In the genomic region with DNA sequence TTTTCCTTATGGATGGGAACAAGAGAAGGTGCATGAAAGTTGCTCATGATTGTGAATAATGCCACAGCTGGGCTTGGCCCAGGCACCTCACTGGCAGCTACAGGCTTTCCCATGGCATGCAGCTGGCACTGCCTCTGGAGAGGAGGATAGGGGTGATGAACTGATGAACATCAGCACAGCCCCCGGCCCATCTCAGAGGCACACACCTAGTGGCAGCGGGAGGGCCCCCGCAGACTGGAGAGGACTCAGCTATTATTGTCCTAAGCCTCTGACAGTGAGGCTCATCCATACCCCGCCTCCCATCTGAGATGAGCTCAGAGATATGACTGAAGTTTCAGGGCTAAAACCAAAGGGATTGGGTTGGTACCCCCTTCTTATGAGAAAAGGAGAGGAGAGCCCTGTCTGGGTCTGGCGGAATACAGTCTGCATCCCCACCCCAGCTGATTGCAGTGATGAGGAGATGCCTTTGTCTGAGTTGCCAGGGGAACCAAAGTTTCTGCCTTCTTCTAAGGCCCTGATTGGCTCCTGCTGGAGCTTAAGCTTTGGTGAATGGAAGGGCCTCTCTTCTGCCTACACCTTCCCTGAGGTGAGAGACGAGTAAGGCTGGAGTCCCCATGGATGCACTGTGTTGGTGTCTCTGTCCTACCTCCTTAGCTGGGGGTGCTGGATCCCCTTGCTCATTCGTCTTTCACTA, we compare ENCODE assay signal across 22 cellular contexts. TPM values are rescaled to one million over a fixed set of nuclear protein-coding genes. Genes with fewer than 3 reads are reported as not detected.
DNase-seq lines count a peak whose midpoint lies in the region; ATAC-seq and TF ChIP-seq lines count a peak whose summit lies in the region.
"Had no signal": no experiment of that assay in that cellular context is flagged by ENCODE, and none has a peak within 500 bp of the region (broad histone marks: within the 10 kb centered on the region; RNA-seq: fewer than 3 reads in every experiment).

No MANE protein-coding gene starts in this region.

- H3K36me3 ChIP-seq in H7 (replicated peaks; ENCODE audit: control insufficient read depth, insufficient read depth, low read length) (no peaks in the 10 kb centered on the region), neuronal stem cell (replicated peaks in 1 of 2; ENCODE audit: control insufficient read depth in 2 of 2, insufficient read depth in 2 of 2, low read length in 2 of 2) (peaks cover 0 to 41% of the 10 kb centered on the region in 2 donors), OCI-LY7 (ENCODE audit: insufficient read depth, low read length) (no peaks in the 10 kb centered on the region)

- H3K9me3 ChIP-seq in neuronal stem cell (replicated peaks in 1 of 2; ENCODE audit: control insufficient read depth in 2 of 2, insufficient read depth in 1 of 2, low read depth in 1 of 2, low read length in 2 of 2) (peaks cover 0 to 2% of the 10 kb centered on the region in 2 donors), OCI-LY7 (ENCODE audit: low read length) (no peaks in the 10 kb centered on the region)

- POLR2A ChIA-PET in OCI-LY7 (lab: Charles Lee): interaction anchor here (0.6 to 1.4 kb wide), 3 partner anchors 16 to 65 kb away, joined by 3 read pairs; no protein-coding TSS in a partner anchor

- peak overlapping the region; percentile 44 for H2BK120ac ChIP-seq in neuronal stem cell (ENCODE audit: low read depth, low read length)

- intact Hi-C loops in OCI-LY7 (cut with micrococcal nuclease; ENCODE audit: unreplicated experiment): no loop called here

- peak overlapping the region; percentile 53 for H2AK5ac ChIP-seq in neuronal stem cell (ENCODE audit: low read depth, low read length)

- no peak for TF ChIP-seq CTCF in OCI-LY7 (conservative IDR thresholded peaks at IDR 0.05; ENCODE audit: low read length)

- no CpG with 5 or more reads among the region's 7 CpGs for WGBS in neuronal stem cell (ENCODE audit: extremely low coverage in 2 of 2, insufficient read length in 2 of 2, insufficient replicate concordance in 1 of 2), 2 donors

- H3K4me3 ChIP-seq in H7 (ENCODE audit: insufficient read depth, low read depth, low read length) (no peak overlapping the region), neuronal stem cell (ENCODE audit: low read length in 2 of 2) (no peak overlapping the region), OCI-LY7 (ENCODE audit: low read depth, low read length, poor library complexity, severe bottlenecking) (no peak overlapping the region)
- H3K4me3 ChIP-seq: GM12878, GM23248 had no signal

- no peak overlapping the region for H2BK5ac ChIP-seq in neuronal stem cell (ENCODE audit: low read length)

- H3K18ac ChIP-seq in neuronal stem cell (ENCODE audit: low read length): peak overlapping the region; percentile 74

- no peak for ATAC-seq in GM18517 (IDR thresholded peaks at IDR 0.05; ENCODE audit: unreplicated experiment)
- ATAC-seq: GM12878 had no signal

- H3K9me2 ChIP-seq in OCI-LY7 (ENCODE audit: insufficient read depth, low read length): no peaks in the 10 kb centered on the region

- H3K4me2 ChIP-seq in neuronal stem cell (ENCODE audit: insufficient read depth, low read length, poor library complexity, severe bottlenecking) (no peak overlapping the region), OCI-LY7 (ENCODE audit: low read length) (no peak overlapping the region)

- H3K14ac ChIP-seq in neuronal stem cell (ENCODE audit: low read length): no peak overlapping the region

- H3K27ac ChIP-seq in neuronal stem cell (replicated peaks; ENCODE audit: low read length) (no peak overlapping the region), OCI-LY7 (ENCODE audit: low read depth, low read length, poor library complexity, severe bottlenecking) (no peak overlapping the region)
- H3K27ac ChIP-seq: 22Rv1 had no signal

- H2AFZ ChIP-seq in neuronal stem cell (ENCODE audit: low read length) (no peak overlapping the region), OCI-LY7 (ENCODE audit: low read length) (no peak overlapping the region)
- H2AFZ ChIP-seq: GM23248 had no signal

- H3K79me2 ChIP-seq in OCI-LY7 (ENCODE audit: insufficient read depth, low read depth, low read length): no peaks in the 10 kb centered on the region

- no peaks in the 10 kb centered on the region for H3K79me1 ChIP-seq in neuronal stem cell (ENCODE audit: low read depth, low read length)

- no peaks in the 10 kb centered on the region for H4K20me1 ChIP-seq in OCI-LY7 (ENCODE audit: insufficient read depth, low read length)

- H4K8ac ChIP-seq in neuronal stem cell (ENCODE audit: low read depth, low read length): no peak overlapping the region

- H2BK15ac ChIP-seq in neuronal stem cell (ENCODE audit: low read length): no peak overlapping the region

- H3K9ac ChIP-seq in neuronal stem cell (ENCODE audit: low read depth, low read length, poor library complexity): no peak overlapping the region
- H3K9ac ChIP-seq: GM23248 had no signal

- H3K27me3 ChIP-seq in H7 (ENCODE audit: control insufficient read depth, insufficient read depth, low read length): no peaks in the 10 kb centered on the region
- no peaks in the 10 kb centered on the region for H3K27me3 ChIP-seq in neuronal stem cell (ENCODE audit: control insufficient read depth in 3 of 3, insufficient read depth in 3 of 3, low read depth in 1 of 3, low read length in 3 of 3)

- BruUV-seq in OCI-LY7 (replicated peaks; lab: Mats Ljungman, UMichigan): no TSS peak

- CTCF ChIA-PET in OCI-LY7 (lab: Charles Lee; ENCODE audit: unreplicated experiment): no interaction called here

- DNase-seq in DMS 273 (lab: John Stamatoyannopoulos, UW; ENCODE audit: unreplicated experiment): peak; percentile 33
- no peak for DNase-seq in DMS 273 treated with DMSO at 0.1 percent for 48 hours (lab: John Stamatoyannopoulos, UW)
- peak; percentile 70 for DNase-seq in H7
- peak; percentile 69 for DNase-seq in ecto neural progenitor cell (ENCODE audit: low spot score)
- peak; percentile 59 for DNase-seq in neuronal stem cell (ENCODE audit: low spot score)
- DNase-seq in effector CD8-positive, alpha-beta T cell (lab: John Stamatoyannopoulos, UW): no peak
- DNase-seq in OCI-LY7 (ENCODE audit: low spot score): no peak
- DNase-seq: AML-193; COR-L47; GF-D8; GM23248; NCI-H1105 treated with DMSO at 0.1 percent for 48 hours; NCI-H1694 treated with DMSO at 0.1 percent for 48 hours; NCI-H446 treated with DMSO at 0.1 percent for 48 hours; NCI-H69; NK-92 treated with Interleukin-12 subunit alpha and Interleukin-12 subunit beta, amount 100 ng/mL, for 24 hours; OCI-M1; RPMI8226 had no signal

- H3K4ac ChIP-seq in neuronal stem cell (ENCODE audit: low read length): no peak overlapping the region

- H4K91ac ChIP-seq in neuronal stem cell (ENCODE audit: low read depth, low read length, poor library complexity): no peak overlapping the region

- H2BK12ac ChIP-seq in neuronal stem cell (ENCODE audit: low read length): no peak overlapping the region

- H3K23ac ChIP-seq in neuronal stem cell (ENCODE audit: low read depth, low read length, poor library complexity): no peak overlapping the region

- peaks cover 11 to 14% of the 10 kb centered on the region in 2 donors for H3K4me1 ChIP-seq in neuronal stem cell (ENCODE audit: control insufficient read depth in 2 of 2, insufficient read depth in 1 of 2, low read depth in 1 of 2, low read length in 2 of 2)
- H3K4me1 ChIP-seq in OCI-LY7 (ENCODE audit: insufficient read depth, low read length, poor library complexity, severe bottlenecking): peaks cover 13% of the 10 kb centered on the region

RNA-seq across cellular contexts. Expression of gene EPB41L1, which starts 27.6 kb away (rescaled TPM):
- 11.9 TPM in 2 replicates for total RNA-seq in H7 (2014; rRNA removed; shearing (Covaris generic))
- 40.6 TPM for polyA plus RNA-seq in neuronal stem cell (2013, experiment 1 of 2)
- 41.6 TPM for polyA plus RNA-seq in neuronal stem cell (2013, experiment 2 of 2)
- total RNA-seq in OCI-LY7 (2014; rRNA removed; shearing (Covaris generic)): 0.26 and 0.54 TPM in 2 replicates
- 1.4 and 1.6 TPM in 2 replicates for total RNA-seq in OCI-LY7 (2022)
- polyA plus RNA-seq: CD14-positive monocyte had no signal

Comparison
In these comparisons a context has a peak if more than half of its experiments do, and no peak if none do; other contexts are left out.
1. DNase-seq: peak in DMS 273 (single experiment), H7 (single experiment), ecto neural progenitor cell (single experiment) and neuronal stem cell (single experiment); none in DMS 273 treated with DMSO at 0.1 percent for 48 hours (single experiment), effector CD8-positive, alpha-beta T cell (single experiment) and OCI-LY7 (single experiment).